ENCODE assay signal across 27 cellular contexts in the genomic region with DNA sequence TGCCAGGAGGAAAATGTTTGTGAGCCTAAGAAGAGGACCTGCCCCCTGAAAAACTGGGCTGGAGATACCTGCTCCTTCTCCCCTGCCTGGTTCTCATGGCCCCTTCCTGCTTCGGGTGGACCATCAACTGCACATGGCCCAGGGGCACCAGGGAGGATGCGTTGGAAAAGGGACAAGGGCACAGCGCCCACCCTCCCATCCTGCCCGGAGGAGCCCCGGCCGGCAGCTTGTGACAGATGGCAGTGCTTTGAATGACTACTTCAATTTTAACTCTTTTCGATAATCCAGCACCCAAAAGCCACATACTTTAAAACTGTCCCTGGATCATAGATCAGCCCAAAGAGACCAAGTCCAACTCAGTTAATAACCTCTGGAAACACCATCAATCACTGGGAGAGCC.
"Had no signal": no experiment of that assay in that cellular context is flagged by ENCODE, and none has a peak within 500 bp of the region (broad histone marks: within the 10 kb centered on the region; RNA-seq: fewer than 3 reads in every experiment).

No MANE protein-coding gene starts in this region.

- H3K4me1 Mint-ChIP-seq: activated CD4-positive, alpha-beta T cell treated with anti-CD3 and anti-CD28 coated beads, Interleukin-2, amount 10 ng/mL, durations not matched to agents 24 days and 14 days; activated naive CD4-positive, alpha-beta T cell treated with anti-CD3 and anti-CD28 coated beads, Interleukin-2, amount 50 U/mL, for 24 hours; activated naive CD8-positive, alpha-beta T cell treated with anti-CD3 and anti-CD28 coated beads, Interleukin-2, amount 10 ng/mL, durations not matched to agents 7 days and 5 days; activated T-helper 17 cell treated with anti-CD3 and anti-CD28 coated beads, Interleukin-2, amount 50 U/mL, for 72 hours; central memory CD8-positive, alpha-beta T cell; T-cell had no signal

- H3K9me3 ChIP-seq: ascending aorta had no signal

- H3K36me3 Mint-ChIP-seq: activated naive CD4-positive, alpha-beta T cell treated with anti-CD3 and anti-CD28 coated beads, Interleukin-2, amount 50 U/mL, for 24 hours; activated naive CD8-positive, alpha-beta T cell treated with anti-CD3 and anti-CD28 coated beads, Interleukin-2, amount 10 ng/mL, durations not matched to agents 7 days and 5 days; T-cell had no signal

- H3K4me3 Mint-ChIP-seq: activated CD4-positive, alpha-beta T cell treated with anti-CD3 and anti-CD28 coated beads, Interleukin-2, amount 10 ng/mL, durations not matched to agents 24 days and 14 days; activated CD8-positive, alpha-beta T cell treated with anti-CD3 and anti-CD28 coated beads for 36 hours; activated naive CD4-positive, alpha-beta T cell treated with anti-CD3 and anti-CD28 coated beads, Interleukin-2, amount 50 U/mL, for 24 hours; activated naive CD8-positive, alpha-beta T cell treated with anti-CD3 and anti-CD28 coated beads, Interleukin-2, amount 10 ng/mL, durations not matched to agents 7 days and 5 days; activated T-cell treated with anti-CD3 and anti-CD28 coated beads, Interleukin-2, amount 50 U/mL, for 72 hours; activated T-helper 17 cell treated with anti-CD3 and anti-CD28 coated beads, Interleukin-2, amount 50 U/mL, for 72 hours; central memory CD8-positive, alpha-beta T cell; T-cell had no signal

- H3K27ac ChIP-seq: ascending aorta, cardiac muscle cell, RWPE1 had no signal

- H3K9me3 Mint-ChIP-seq: activated CD4-positive, alpha-beta T cell treated with anti-CD3 and anti-CD28 coated beads, Interleukin-2, amount 10 ng/mL, durations not matched to agents 24 days and 14 days; activated CD8-positive, alpha-beta T cell treated with anti-CD3 and anti-CD28 coated beads for 36 hours; activated naive CD4-positive, alpha-beta T cell treated with anti-CD3 and anti-CD28 coated beads, Interleukin-2, amount 50 U/mL, for 24 hours; activated naive CD8-positive, alpha-beta T cell treated with anti-CD3 and anti-CD28 coated beads, Interleukin-2, amount 10 ng/mL, durations not matched to agents 7 days and 5 days; activated T-cell treated with anti-CD3 and anti-CD28 coated beads, Interleukin-2, amount 50 U/mL, for 72 hours; activated T-helper 17 cell treated with anti-CD3 and anti-CD28 coated beads, Interleukin-2, amount 50 U/mL, for 72 hours; central memory CD8-positive, alpha-beta T cell; T-cell had no signal

- H3K27me3 ChIP-seq: ascending aorta, cardiac muscle cell had no signal

- H3K36me3 ChIP-seq: ascending aorta, cardiac muscle cell had no signal

- DNase-seq: activated CD4-positive, alpha-beta T cell treated with anti-CD3 and anti-CD28 coated beads, Interleukin-2, amount 10 ng/mL, durations not matched to agents 24 days and 14 days; activated CD4-positive, alpha-beta T cell treated with anti-CD3 and anti-CD28 coated beads, Interleukin-2, amount 50 U/mL, for 4 hours; activated CD8-positive, alpha-beta T cell treated with anti-CD3 and anti-CD28 coated beads for 36 hours; activated effector memory CD4-positive, alpha-beta T cell treated with anti-CD3 and anti-CD28 coated beads, Interleukin-2, amount 50 U/mL, for 16 hours; activated naive CD4-positive, alpha-beta T cell treated with Interleukin-2 at 50 U/mL for 16 hours; activated naive CD8-positive, alpha-beta T cell treated with anti-CD3 and anti-CD28 coated beads, Interleukin-2, amount 10 ng/mL, durations not matched to agents 7 days and 5 days; activated T-cell treated with anti-CD3 and anti-CD28 coated beads, Interleukin-2, amount 50 U/mL, for 1 hour; activated T-cell treated with anti-CD3 and anti-CD28 coated beads, Interleukin-2, amount 50 U/mL, for 72 hours; amygdala; KG1; MM.1S; NCI-H2171; NK-92 treated with Interleukin-12 subunit alpha and Interleukin-12 subunit beta, amount 100 ng/mL, for 24 hours; PC-3; SIG-M5; T-cell; T-helper 2 cell; T-helper 9 cell had no signal

- FAIRE-seq: RCC 7860 had no signal

- H3K27ac Mint-ChIP-seq: activated CD4-positive, alpha-beta T cell treated with anti-CD3 and anti-CD28 coated beads, Interleukin-2, amount 10 ng/mL, durations not matched to agents 24 days and 14 days; activated CD8-positive, alpha-beta T cell treated with anti-CD3 and anti-CD28 coated beads for 36 hours; activated naive CD4-positive, alpha-beta T cell treated with anti-CD3 and anti-CD28 coated beads, Interleukin-2, amount 50 U/mL, for 24 hours; activated naive CD8-positive, alpha-beta T cell treated with anti-CD3 and anti-CD28 coated beads, Interleukin-2, amount 10 ng/mL, durations not matched to agents 7 days and 5 days; activated T-cell treated with anti-CD3 and anti-CD28 coated beads, Interleukin-2, amount 50 U/mL, for 72 hours; activated T-helper 17 cell treated with anti-CD3 and anti-CD28 coated beads, Interleukin-2, amount 50 U/mL, for 72 hours; T-cell had no signal

- H3K4me3 ChIP-seq: ascending aorta, cardiac muscle cell had no signal

- ATAC-seq: activated CD8-positive, alpha-beta T cell treated with anti-CD3 and anti-CD28 coated beads for 36 hours; activated T-cell treated with anti-CD3 and anti-CD28 coated beads, Interleukin-2, amount 50 U/mL, for 72 hours; activated T-helper 17 cell treated with anti-CD3 and anti-CD28 coated beads, Interleukin-2, amount 50 U/mL, for 72 hours; Right ventricle myocardium inferior; SK-N-SH treated with all-trans-retinoic acid at 6 μM for 48 hours; T-cell had no signal

- H3K4me1 ChIP-seq: ascending aorta had no signal
